ENCODE assay signal across 8 cellular contexts in genomic region chr14:60723218-60724079, GRCh38. TPM values are rescaled to one million over a fixed set of nuclear protein-coding genes. Genes with fewer than 3 reads are reported as not detected.
DNase-seq lines count a peak whose midpoint lies in the region; ATAC-seq and TF ChIP-seq lines count a peak whose summit lies in the region.

No MANE protein-coding gene starts in this region.

- H3K4me3 ChIP-seq in SJSA1 (peak overlapping the region; percentile 67), body of pancreas (peak overlapping the region; percentile 82 to 86), skin epidermis (peak overlapping the region; percentile 44 to 61 (median 53))

- H3K9me3 ChIP-seq in SJSA1 (replicated peaks) (no peaks in the 10 kb centered on the region), body of pancreas (no peaks in the 10 kb centered on the region)

- intact Hi-C loops in Right ventricle myocardium inferior (cut with DNase I) (loop anchor here (5.0 kb wide), 1 partner anchor 259 kb away; the partner anchor contains the start of genes SLC38A6 and TRMT5), cardiac septum (cut with DNase I) (loop anchor here (5.0 to 10.0 kb wide), 2 partner anchors 259 to 301 kb away; partner anchors contain the start of genes SLC38A6 and TRMT5), body of pancreas (cut with DNase I) (no loop called here)

- ATAC-seq in Right ventricle myocardium inferior (peak; percentile 41), HG03159 (IDR thresholded peaks at IDR 0.05; ENCODE audit: unreplicated experiment) (peak; percentile 42), body of pancreas (peak; percentile 52)

- H3K27ac ChIP-seq in SJSA1 = peak overlapping the region; percentile 9; the same call in 1 of the 2 replicates
- H3K27ac ChIP-seq in body of pancreas = peak overlapping the region; percentile 64 to 82 (median 76)
- H3K27ac ChIP-seq in skin epidermis = peak overlapping the region in 11 of 21 experiments; percentile 9 to 80 (median 48)

- H3K27me3 ChIP-seq in SJSA1 (replicated peaks) (no peaks in the 10 kb centered on the region), body of pancreas (no peaks in the 10 kb centered on the region)

- 0% methylated on average over 26 to 55 of the region's 88 CpGs for WGBS in body of pancreas, 2 donors

- no peak for DNase-seq in Right ventricle myocardium inferior (ENCODE audit: missing footprints)
- DNase-seq in cardiac septum (ENCODE audit: low spot score) = no peak
- DNase-seq in SJSA1 (ENCODE audit: low read depth in 1 of 2, low spot score in 2 of 2) = peak; percentile 50 to 53
- DNase-seq in body of pancreas = peak; percentile 51 to 61 (median 54)
- DNase-seq in iPS-NIHi11 (ENCODE audit: low spot score) = peak; percentile 26
- no peak for DNase-seq in amniotic stem cell (lab: John Stamatoyannopoulos, UW)

- peaks cover 8% of the 10 kb centered on the region for H3K4me1 ChIP-seq in SJSA1 (replicated peaks)
- peaks cover 23% of the 10 kb centered on the region for H3K4me1 ChIP-seq in body of pancreas

- peak in 2 of 3 donors; percentile 23 to 57 for TF ChIP-seq POLR2A in body of pancreas (IDR thresholded peaks at IDR 0.05)

- H3K36me3 ChIP-seq in SJSA1 (peaks cover 21% of the 10 kb centered on the region), body of pancreas (replicated peaks in 1 of 2; ENCODE audit: insufficient read depth in 1 of 2, low read depth in 2 of 2) (no peaks in the 10 kb centered on the region)

- TF ChIP-seq CTCF in body of pancreas (IDR thresholded peaks at IDR 0.05) = no peak

RNA-seq across cellular contexts. Expression of gene SIX4, which starts 0.7 kb away (rescaled TPM):
- total RNA-seq in Right ventricle myocardium inferior = 1.4 TPM
- 1.9 TPM for total RNA-seq in cardiac septum
- 4.2 and 5.3 TPM in 2 replicates for total RNA-seq in SJSA1 (2014; rRNA removed; shearing (Covaris generic))
- 1 to 10 TPM; 4.0 to 5.7 TPM for total RNA-seq in body of pancreas

RNA-seq across cellular contexts. Expression of gene MNAT1, which starts 11.1 kb away (rescaled TPM):
- total RNA-seq in Right ventricle myocardium inferior = 25.7 TPM
- 29.9 TPM for total RNA-seq in cardiac septum
- 69.8 and 115 TPM in 2 replicates for total RNA-seq in SJSA1 (2014; rRNA removed; shearing (Covaris generic))
- total RNA-seq in body of pancreas = 10 to 100 TPM; 14.0 to 37.2 TPM

Comparison
In these comparisons a context has a peak if more than half of its experiments do, and no peak if none do; other contexts are left out.
1. DNase-seq: peak in SJSA1 (2 of 2), body of pancreas (4 of 4) and iPS-NIHi11 (single experiment); none in Right ventricle myocardium inferior (single experiment), cardiac septum (single experiment) and amniotic stem cell (single experiment).
2. H3K27ac ChIP-seq: peak in every context shown above with its lines; median percentile 76 in body of pancreas; 48 in skin epidermis; 9 in SJSA1.
3. Peak in every context shown above with its lines, with median percentiles within 50 percentile points of each other: ATAC-seq and H3K4me3 ChIP-seq.